Comparison of ENCODE assay signal across 9 cellular contexts in the genomic region with DNA sequence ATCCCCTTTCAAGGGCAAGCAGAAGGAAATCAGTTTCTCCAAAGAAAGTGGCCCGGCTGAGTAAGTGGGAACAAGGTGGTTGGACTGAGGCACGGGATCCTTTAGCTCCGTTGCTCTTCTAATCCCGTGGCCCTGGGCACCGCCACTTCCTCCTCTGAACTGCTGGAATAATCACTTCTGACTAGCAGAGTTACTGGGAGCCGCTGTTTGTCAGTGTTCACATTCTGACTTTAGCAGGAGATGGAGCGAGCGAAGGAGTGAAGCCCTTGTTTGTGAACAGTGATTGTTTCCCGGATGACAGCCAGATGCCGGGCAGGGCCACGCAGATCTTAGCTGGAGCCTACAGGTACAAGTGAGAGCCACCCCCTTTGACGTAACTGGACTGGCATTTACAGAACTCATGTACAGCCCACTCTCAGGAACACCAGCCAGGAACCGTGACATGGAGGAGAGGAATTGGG. TPM values are rescaled to one million over a fixed set of nuclear protein-coding genes. Genes with fewer than 3 reads are reported as not detected.
A peak's percentile ranks its signal among the peaks of the same experiment; 100 is the strongest.
DNase-seq lines count a peak whose midpoint lies in the region; ATAC-seq and TF ChIP-seq lines count a peak whose summit lies in the region.
"Had no signal": no experiment of that assay in that cellular context is flagged by ENCODE, and none has a peak within 500 bp of the region (broad histone marks: within the 10 kb centered on the region; RNA-seq: fewer than 3 reads in every experiment).

No MANE protein-coding gene starts in this region.

- H3K4me3 ChIP-seq in HCT116 (replicated peaks in 1 of 2; ENCODE audit: low read depth in 1 of 2, low read length in 2 of 2) = peak overlapping the region; percentile 86 to 93

- no peaks in the 10 kb centered on the region for H3K9me3 ChIP-seq in HCT116 (ENCODE audit: control insufficient read depth in 1 of 2, insufficient read depth in 1 of 2, low read depth in 1 of 2, low read length in 2 of 2)
- H3K9me3 ChIP-seq: neutrophil had no signal

- no peak for TF ChIP-seq CTCF in HCT116 (IDR thresholded peaks at IDR 0.05 in 2 of 3, conservative IDR thresholded peaks at IDR 0.05 in 1 of 3; ENCODE audit: borderline replicate concordance in 1 of 3, insufficient read depth in 1 of 3, low read depth in 2 of 3, low read length in 2 of 3)
- no peak for TF ChIP-seq CTCF in VCaP (conservative IDR thresholded peaks at IDR 0.05)

- peaks cover 15 to 30% of the 10 kb centered on the region in 2 experiments for H3K4me1 ChIP-seq in HCT116 (ENCODE audit: control insufficient read depth in 1 of 2, insufficient read depth in 2 of 2, low read length in 2 of 2)

- intact Hi-C loops in HCT116 (cut with micrococcal nuclease) = loop anchor here (5.0 kb wide), 2 partner anchors 121 to 416 kb away; no protein-coding TSS in a partner anchor

- H3K4me2 ChIP-seq in HCT116 (ENCODE audit: low read length) = peak overlapping the region; percentile 96

- CTCF ChIA-PET in HCT116 (lab: Charles Lee) = no interaction called here

- POLR2A ChIA-PET in HCT116 (lab: Charles Lee) = no interaction called here

- no TSS peak for BruUV-seq in HCT116 (replicated peaks; lab: Mats Ljungman, UMichigan)

- peak overlapping the region; percentile 95 for H3K9ac ChIP-seq in HCT116 (ENCODE audit: low read length)

- H3K27ac ChIP-seq in HCT116 (ENCODE audit: low read depth, low read length) = peak overlapping the region; percentile 94
- peak overlapping the region; percentile 83; the same call in 1 of the 2 replicates for H3K27ac ChIP-seq in VCaP
- H3K27ac ChIP-seq: neutrophil had no signal

- TF ChIP-seq RAD21 in HCT116 (IDR thresholded peaks at IDR 0.05; ENCODE audit: low read depth) = no peak

- DNase-seq in AG08396 (ENCODE audit: low spot score) (peak; percentile 29), HCT116 (ENCODE audit: low read depth, low spot score) (no peak), foreskin melanocyte (peak; percentile 46), occipital lobe (lab: John Stamatoyannopoulos, UW) (peak; percentile 19), iPS-NIHi11 (ENCODE audit: low spot score) (no peak), GDM1 (lab: John Stamatoyannopoulos, UW) (no peak), HUDEP-2 (lab: John Stamatoyannopoulos, UW; ENCODE audit: unreplicated experiment in 76 of 76) (no peak)

- RAD21 ChIA-PET in HCT116 (lab: Charles Lee; ENCODE audit: low non-redundant PET in 1 of 2, low total read pairs in 2 of 2, uncharacterized antibody in 2 of 2, unreplicated experiment in 2 of 2) = no interaction called here

- H3K79me2 ChIP-seq in HCT116 (ENCODE audit: insufficient read depth, low read length) = peaks cover 86% of the 10 kb centered on the region

- TF ChIP-seq POLR2A in HCT116 (IDR thresholded peaks at IDR 0.05; ENCODE audit: borderline replicate concordance, extremely low read depth, insufficient read depth, insufficient read length) = no peak

- H3K27me3 ChIP-seq in HCT116 (ENCODE audit: insufficient read depth, low read length) = no peaks in the 10 kb centered on the region

- H3K9me2 ChIP-seq in HCT116 (ENCODE audit: insufficient read depth) = no peaks in the 10 kb centered on the region

- no peaks in the 10 kb centered on the region for H4K20me1 ChIP-seq in HCT116 (ENCODE audit: insufficient read depth)

- H3K36me3 ChIP-seq in HCT116 (ENCODE audit: control insufficient read depth in 1 of 2, insufficient read depth in 2 of 2, low read length in 2 of 2) = peaks cover 9 to 21% of the 10 kb centered on the region in 2 experiments; a peak in 3 of 4 replicates
- H3K36me3 ChIP-seq: neutrophil had no signal

- ATAC-seq in HCT116 = no peak

- H2AFZ ChIP-seq in HCT116 (ENCODE audit: low read depth, low read length, poor library complexity, severe bottlenecking) = no peak overlapping the region

TF ChIP-seq in HCT116, 20 proteins besides CTCF, POLR2A, EP300 and RAD21:
- no peak for TF ChIP-seq EZH2phosphoT487 (IDR thresholded peaks at IDR 0.05; ENCODE audit: borderline replicate concordance)
- no peak for TF ChIP-seq ZFX (IDR thresholded peaks at IDR 0.05)
- TF ChIP-seq CEBPB (IDR thresholded peaks at IDR 0.05; ENCODE audit: low read depth) = no peak
- TF ChIP-seq, protein P1, sequence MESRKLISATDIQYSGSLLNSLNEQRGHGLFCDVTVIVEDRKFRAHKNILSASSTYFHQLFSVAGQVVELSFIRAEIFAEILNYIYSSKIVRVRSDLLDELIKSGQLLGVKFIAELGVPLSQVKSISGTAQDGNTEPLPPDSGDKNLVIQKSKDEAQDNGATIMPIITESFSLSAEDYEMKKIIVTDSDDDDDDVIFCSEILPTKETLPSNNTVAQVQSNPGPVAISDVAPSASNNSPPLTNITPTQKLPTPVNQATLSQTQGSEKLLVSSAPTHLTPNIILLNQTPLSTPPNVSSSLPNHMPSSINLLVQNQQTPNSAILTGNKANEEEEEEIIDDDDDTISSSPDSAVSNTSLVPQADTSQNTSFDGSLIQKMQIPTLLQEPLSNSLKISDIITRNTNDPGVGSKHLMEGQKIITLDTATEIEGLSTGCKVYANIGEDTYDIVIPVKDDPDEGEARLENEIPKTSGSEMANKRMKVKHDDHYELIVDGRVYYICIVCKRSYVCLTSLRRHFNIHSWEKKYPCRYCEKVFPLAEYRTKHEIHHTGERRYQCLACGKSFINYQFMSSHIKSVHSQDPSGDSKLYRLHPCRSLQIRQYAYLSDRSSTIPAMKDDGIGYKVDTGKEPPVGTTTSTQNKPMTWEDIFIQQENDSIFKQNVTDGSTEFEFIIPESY (IDR thresholded peaks at IDR 0.05; ENCODE audit: extremely low read depth, insufficient replicate concordance, low read length) = no peak
- no peak for TF ChIP-seq FOSL1 (IDR thresholded peaks at IDR 0.05; ENCODE audit: low read depth)
- TF ChIP-seq MAX (IDR thresholded peaks at IDR 0.05) = no peak
- TF ChIP-seq, protein P2, sequence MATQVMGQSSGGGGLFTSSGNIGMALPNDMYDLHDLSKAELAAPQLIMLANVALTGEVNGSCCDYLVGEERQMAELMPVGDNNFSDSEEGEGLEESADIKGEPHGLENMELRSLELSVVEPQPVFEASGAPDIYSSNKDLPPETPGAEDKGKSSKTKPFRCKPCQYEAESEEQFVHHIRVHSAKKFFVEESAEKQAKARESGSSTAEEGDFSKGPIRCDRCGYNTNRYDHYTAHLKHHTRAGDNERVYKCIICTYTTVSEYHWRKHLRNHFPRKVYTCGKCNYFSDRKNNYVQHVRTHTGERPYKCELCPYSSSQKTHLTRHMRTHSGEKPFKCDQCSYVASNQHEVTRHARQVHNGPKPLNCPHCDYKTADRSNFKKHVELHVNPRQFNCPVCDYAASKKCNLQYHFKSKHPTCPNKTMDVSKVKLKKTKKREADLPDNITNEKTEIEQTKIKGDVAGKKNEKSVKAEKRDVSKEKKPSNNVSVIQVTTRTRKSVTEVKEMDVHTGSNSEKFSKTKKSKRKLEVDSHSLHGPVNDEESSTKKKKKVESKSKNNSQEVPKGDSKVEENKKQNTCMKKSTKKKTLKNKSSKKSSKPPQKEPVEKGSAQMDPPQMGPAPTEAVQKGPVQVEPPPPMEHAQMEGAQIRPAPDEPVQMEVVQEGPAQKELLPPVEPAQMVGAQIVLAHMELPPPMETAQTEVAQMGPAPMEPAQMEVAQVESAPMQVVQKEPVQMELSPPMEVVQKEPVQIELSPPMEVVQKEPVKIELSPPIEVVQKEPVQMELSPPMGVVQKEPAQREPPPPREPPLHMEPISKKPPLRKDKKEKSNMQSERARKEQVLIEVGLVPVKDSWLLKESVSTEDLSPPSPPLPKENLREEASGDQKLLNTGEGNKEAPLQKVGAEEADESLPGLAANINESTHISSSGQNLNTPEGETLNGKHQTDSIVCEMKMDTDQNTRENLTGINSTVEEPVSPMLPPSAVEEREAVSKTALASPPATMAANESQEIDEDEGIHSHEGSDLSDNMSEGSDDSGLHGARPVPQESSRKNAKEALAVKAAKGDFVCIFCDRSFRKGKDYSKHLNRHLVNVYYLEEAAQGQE (IDR thresholded peaks at IDR 0.05; ENCODE audit: low read depth) = no peak
- no peak for TF ChIP-seq YY1 (IDR thresholded peaks at IDR 0.05; ENCODE audit: extremely low read depth, insufficient replicate concordance, low read depth, low read length)
- no peak for TF ChIP-seq SP1 (IDR thresholded peaks at IDR 0.05; ENCODE audit: low read depth)
- TF ChIP-seq SIN3A (IDR thresholded peaks at IDR 0.05; ENCODE audit: low read depth) = no peak
- TF ChIP-seq EGR1 (IDR thresholded peaks at IDR 0.05; ENCODE audit: low read depth) = no peak

RNA-seq across cellular contexts. Expression of gene ZNF496, which starts 1.3 kb away (rescaled TPM):
- total RNA-seq in HCT116 (2021; ENCODE audit: unreplicated experiment) = 37.4 TPM
- 24.8 and 26.0 TPM in 2 replicates for polyA plus RNA-seq in HCT116 (2012)
- total RNA-seq in occipital lobe = 18.6 TPM

Comparison
In these comparisons a context has a peak if more than half of its experiments do, and no peak if none do; other contexts are left out.
1. DNase-seq: peak in AG08396 (single experiment), foreskin melanocyte (single experiment) and occipital lobe (single experiment); none in HCT116 (single experiment), iPS-NIHi11 (single experiment), GDM1 (single experiment) and HUDEP-2 (0 of 76).